Comparison of ENCODE assay signal across 2 cellular contexts in genomic region chr20:4061989-4062388, GRCh38.
TF ChIP-seq lines count a peak whose summit lies in the region.

No MANE protein-coding gene starts in this region.

TF ChIP-seq in IMR-90, 13 proteins besides CTCF, POLR2A, EP300 and RAD21:
- TF ChIP-seq ELK1 (IDR thresholded peaks at IDR 0.05; ENCODE audit: borderline replicate concordance, low read depth, low read length) (no peak), RCOR1 (IDR thresholded peaks at IDR 0.05; ENCODE audit: insufficient replicate concordance, low read length) (no peak), FOS (IDR thresholded peaks at IDR 0.05; ENCODE audit: low read depth, low read length) (no peak), CEBPB (IDR thresholded peaks at IDR 0.05; ENCODE audit: low read depth, low read length) (no peak), BHLHE40 (IDR thresholded peaks at IDR 0.05; ENCODE audit: low read depth, low read length) (no peak)

TF ChIP-seq in K562, 482 proteins besides CTCF, POLR2A, EP300 and RAD21:
- TF ChIP-seq NFATC3 (IDR thresholded peaks at IDR 0.05), result no peak
- peak in 1 of 2 experiments; percentile 99; a peak in 2 of 4 replicates for TF ChIP-seq MLLT1 (IDR thresholded peaks at IDR 0.05)
- peak in 1 of 2 experiments; percentile 90; a peak in 2 of 4 replicates for TF ChIP-seq ZMIZ1 (IDR thresholded peaks at IDR 0.05; ENCODE audit: low read depth in 2 of 2, low read length in 2 of 2)
- TF ChIP-seq ZBTB17 (CRISPR knock-in tag; IDR thresholded peaks at IDR 0.05), result peak; percentile 98
- peak; percentile 26; the same call in 1 of the 2 replicates for TF ChIP-seq L3MBTL2 (IDR thresholded peaks at IDR 0.05)
- TF ChIP-seq NCOA4 (IDR thresholded peaks at IDR 0.05; ENCODE audit: partially characterized antibody), result peak; percentile 56
- no peak for TF ChIP-seq ILF3 (IDR thresholded peaks at IDR 0.05; ENCODE audit: borderline replicate concordance)
TF ChIP-seq in K562: peak in this region for 5.
